Comparison of ENCODE assay signal across 1 cellular context in genomic region chr13:36819064-36819810, GRCh38.
TF ChIP-seq lines count a peak whose summit lies in the region.

Gene RFXAP (plus strand): TSS chr13:36819222. CDS start chr13:36819358, 136 bp downstream.

TF ChIP-seq in WTC11, 78 proteins besides CTCF, POLR2A, EP300 and RAD21 (continued from another document):
- no peak for TF ChIP-seq AR (CRISPR knock-in tag; IDR thresholded peaks at IDR 0.05)
- no peak for TF ChIP-seq ZNF121 (CRISPR knock-in tag; IDR thresholded peaks at IDR 0.05)
- 0 out of 2 replicates have a peak, but pooled peaks have one; percentile 55 for TF ChIP-seq KAT7 (CRISPR knock-in tag; IDR thresholded peaks at IDR 0.05; ENCODE audit: borderline replicate concordance)
- TF ChIP-seq TEAD4 (CRISPR knock-in tag; IDR thresholded peaks at IDR 0.05): no peak
- TF ChIP-seq SOX15 (CRISPR knock-in tag; IDR thresholded peaks at IDR 0.05): no peak
- TF ChIP-seq ZNF232 (CRISPR knock-in tag; IDR thresholded peaks at IDR 0.05): 0 out of 2 replicates have a peak, but pooled peaks have one; percentile 32
- no peak; the same call in 1 of the 2 replicates for TF ChIP-seq FOXP1 (CRISPR knock-in tag; IDR thresholded peaks at IDR 0.05; ENCODE audit: borderline replicate concordance)
- no peak for TF ChIP-seq ZNF423 (CRISPR knock-in tag; IDR thresholded peaks at IDR 0.05)
- TF ChIP-seq PREB (CRISPR knock-in tag; IDR thresholded peaks at IDR 0.05; ENCODE audit: borderline replicate concordance): no peak
- TF ChIP-seq OVOL2 (CRISPR knock-in tag; IDR thresholded peaks at IDR 0.05; ENCODE audit: borderline replicate concordance): no peak
- no peak for TF ChIP-seq E2F1 (CRISPR knock-in tag; IDR thresholded peaks at IDR 0.05)
- no peak for TF ChIP-seq CREB1 (CRISPR knock-in tag; IDR thresholded peaks at IDR 0.05)
- no peak for TF ChIP-seq ZNF512 (CRISPR knock-in tag; IDR thresholded peaks at IDR 0.05; ENCODE audit: borderline replicate concordance)
- no peak for TF ChIP-seq ZNF219 (CRISPR knock-in tag; IDR thresholded peaks at IDR 0.05; ENCODE audit: borderline replicate concordance)
- TF ChIP-seq USF2 (CRISPR knock-in tag; IDR thresholded peaks at IDR 0.05): no peak
- TF ChIP-seq CREM (CRISPR knock-in tag; IDR thresholded peaks at IDR 0.05): peak; percentile 47; the same call in 1 of the 2 replicates
- no peak for TF ChIP-seq ZNF416 (CRISPR knock-in tag; IDR thresholded peaks at IDR 0.05)
- TF ChIP-seq TEAD1 (CRISPR knock-in tag; IDR thresholded peaks at IDR 0.05): peak; percentile 14; the same call in 1 of the 2 replicates
- TF ChIP-seq GABPB1 (CRISPR knock-in tag; IDR thresholded peaks at IDR 0.05): peak; percentile 85
- TF ChIP-seq PRDM15 (CRISPR knock-in tag; IDR thresholded peaks at IDR 0.05): no peak
- TF ChIP-seq NFYB (CRISPR knock-in tag; conservative IDR thresholded peaks at IDR 0.05; ENCODE audit: low read depth): no peak
- TF ChIP-seq ETV6 (CRISPR knock-in tag; IDR thresholded peaks at IDR 0.05): 0 out of 2 replicates have a peak, but pooled peaks have one; percentile 71
- no peak for TF ChIP-seq ZMAT4 (CRISPR knock-in tag; IDR thresholded peaks at IDR 0.05)
- TF ChIP-seq ARID4B (CRISPR knock-in tag; IDR thresholded peaks at IDR 0.05; ENCODE audit: borderline replicate concordance): no peak
- TF ChIP-seq FOXP4 (CRISPR knock-in tag; IDR thresholded peaks at IDR 0.05): peak; percentile 72
- peak; percentile 15; the same call in 1 of the 2 replicates for TF ChIP-seq ZBTB21 (CRISPR knock-in tag; IDR thresholded peaks at IDR 0.05; ENCODE audit: borderline replicate concordance)
- TF ChIP-seq EMX1 (CRISPR knock-in tag; IDR thresholded peaks at IDR 0.05): no peak
- peak; percentile 57; the same call in 1 of the 2 replicates for TF ChIP-seq SP1 (CRISPR knock-in tag; conservative IDR thresholded peaks at IDR 0.05)
- TF ChIP-seq ATF6 (CRISPR knock-in tag; IDR thresholded peaks at IDR 0.05): no peak
- 0 out of 2 replicates have a peak, but pooled peaks have one; percentile 83 for TF ChIP-seq TP53 (CRISPR knock-in tag; IDR thresholded peaks at IDR 0.05)
- TF ChIP-seq ZNF263 (CRISPR knock-in tag; IDR thresholded peaks at IDR 0.05; ENCODE audit: low read depth): no peak
- TF ChIP-seq NFATC4 (CRISPR knock-in tag; IDR thresholded peaks at IDR 0.05): no peak
